12 cellular contexts compared by ENCODE assay signal in the genomic region with DNA sequence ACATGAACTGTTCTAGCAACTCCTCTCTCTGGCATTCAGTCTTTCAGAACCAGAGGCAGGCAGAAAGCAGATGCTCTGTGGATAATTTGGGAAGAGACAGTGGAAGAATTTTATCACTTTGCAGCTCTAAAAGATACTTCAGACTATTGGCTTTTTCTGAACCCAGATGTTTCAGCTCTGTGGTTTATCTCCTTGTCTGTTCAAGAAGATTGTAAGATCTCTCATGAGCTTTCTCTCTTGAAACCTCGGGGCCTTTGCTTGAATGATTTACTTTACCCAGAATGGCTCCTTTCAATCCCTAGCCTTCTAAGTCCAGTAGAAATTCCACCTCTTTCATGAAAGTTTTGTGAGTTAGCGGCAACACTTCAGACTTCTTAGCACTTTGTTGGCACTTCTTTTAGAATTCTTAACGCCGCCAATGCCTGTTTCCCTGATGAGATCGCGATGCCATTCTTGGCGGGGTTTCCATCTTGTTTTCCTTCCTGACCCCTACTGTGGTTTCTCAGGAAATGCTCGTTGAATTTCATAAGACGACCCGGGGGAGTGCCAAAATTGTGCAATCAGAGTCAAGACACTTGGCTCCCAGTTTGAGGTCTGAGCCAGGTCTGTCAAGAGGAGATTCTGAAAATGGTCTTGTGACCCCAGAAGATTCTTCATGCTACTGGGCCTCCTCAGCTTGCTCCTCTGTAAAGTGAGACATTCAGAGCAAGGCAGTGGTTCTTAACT.
A peak's percentile ranks its signal among the peaks of the same experiment; 100 is the strongest.
DNase-seq lines count a peak whose midpoint lies in the region; ATAC-seq and TF ChIP-seq lines count a peak whose summit lies in the region.
"Had no signal": no experiment of that assay in that cellular context is flagged by ENCODE, and none has a peak within 500 bp of the region (broad histone marks: within the 10 kb centered on the region; RNA-seq: fewer than 3 reads in every experiment).

No MANE protein-coding gene starts in this region.

- H3K9ac ChIP-seq in neuronal stem cell (ENCODE audit: low read depth, low read length, poor library complexity): no peak overlapping the region

- H2BK5ac ChIP-seq in neuronal stem cell (ENCODE audit: low read length): no peak overlapping the region

- peak overlapping the region; percentile 43 to 85 for H3K27ac ChIP-seq in breast epithelium
- H3K27ac ChIP-seq in lower lobe of right lung: peak overlapping the region; percentile 37
- H3K27ac ChIP-seq in upper lobe of left lung: peak overlapping the region in 3 of 4 donors; percentile 23 to 56 (median 33)
- no peak overlapping the region for H3K27ac ChIP-seq in neuronal stem cell (replicated peaks; ENCODE audit: low read length)

- DNase-seq in MG63 (peak; percentile 48), breast epithelium (ENCODE audit: low spot score in 2 of 2) (peak; percentile 54 to 65), lower lobe of right lung (peak; percentile 50), upper lobe of left lung (peak in 1 of 2 donors; percentile 47), RPMI8226 (no peak), NCI-H2196 (lab: John Stamatoyannopoulos, UW; ENCODE audit: unreplicated experiment) (no peak), neuronal stem cell (ENCODE audit: low spot score) (no peak)
- no peak for DNase-seq in activated effector memory CD4-positive, alpha-beta T cell treated with anti-CD3 and anti-CD28 coated beads, Interleukin-2, amount 50 U/mL, for 16 hours
- DNase-seq: activated naive CD4-positive, alpha-beta T cell; endodermal cell; kidney glomerular epithelial cell had no signal

- no peak overlapping the region for H3K4me2 ChIP-seq in neuronal stem cell (ENCODE audit: insufficient read depth, low read length, poor library complexity, severe bottlenecking)

- no peak overlapping the region for H2AK5ac ChIP-seq in neuronal stem cell (ENCODE audit: low read depth, low read length)

- no peak overlapping the region for H2BK12ac ChIP-seq in neuronal stem cell (ENCODE audit: low read length)

- TF ChIP-seq CTCF in breast epithelium (IDR thresholded peaks at IDR 0.05) (no peak), lower lobe of right lung (IDR thresholded peaks at IDR 0.05) (no peak), upper lobe of left lung (IDR thresholded peaks at IDR 0.05) (no peak)

- H3K27me3 ChIP-seq in MG63: no peaks in the 10 kb centered on the region
- no peaks in the 10 kb centered on the region for H3K27me3 ChIP-seq in breast epithelium
- H3K27me3 ChIP-seq in lower lobe of right lung (ENCODE audit: low read depth): no peaks in the 10 kb centered on the region
- no peaks in the 10 kb centered on the region for H3K27me3 ChIP-seq in upper lobe of left lung
- no peaks in the 10 kb centered on the region for H3K27me3 ChIP-seq in neuronal stem cell (ENCODE audit: control insufficient read depth in 3 of 3, insufficient read depth in 3 of 3, low read depth in 1 of 3, low read length in 3 of 3)

- no peak overlapping the region for H3K18ac ChIP-seq in neuronal stem cell (ENCODE audit: low read length)

- H3K9me3 ChIP-seq in MG63 (peaks cover 5% of the 10 kb centered on the region), breast epithelium (no peaks in the 10 kb centered on the region), lower lobe of right lung (no peaks in the 10 kb centered on the region), upper lobe of left lung (no peaks in the 10 kb centered on the region), neuronal stem cell (replicated peaks in 1 of 2; ENCODE audit: control insufficient read depth in 2 of 2, insufficient read depth in 1 of 2, low read depth in 1 of 2, low read length in 2 of 2) (peaks cover 0 to 4% of the 10 kb centered on the region in 2 donors)

- 34 to 36% methylated on average over 10 of the region's 10 CpGs for WGBS in upper lobe of left lung, 2 donors
- WGBS in neuronal stem cell (ENCODE audit: extremely low coverage in 2 of 2, insufficient read length in 2 of 2, insufficient replicate concordance in 1 of 2), 2 donors: no CpG with 5 or more reads among the region's 10 CpGs

- ATAC-seq in lower lobe of right lung: peak; percentile 57 to 62
- ATAC-seq in upper lobe of left lung (ENCODE audit: low FRiP score in 2 of 2): peak in 1 of 2 donors; percentile 74
- ATAC-seq: activated CD4-positive, CD25-positive, alpha-beta regulatory T cell treated with anti-CD3 and anti-CD28 coated beads, Interleukin-2, amount 50 U/mL, for 24 hours had no signal

- no peaks in the 10 kb centered on the region for H3K79me1 ChIP-seq in neuronal stem cell (ENCODE audit: low read depth, low read length)

- no peak overlapping the region for H3K23ac ChIP-seq in neuronal stem cell (ENCODE audit: low read depth, low read length, poor library complexity)

- no peak for TF ChIP-seq EP300 in upper lobe of left lung (IDR thresholded peaks at IDR 0.05)

- no peak overlapping the region for H2AFZ ChIP-seq in neuronal stem cell (ENCODE audit: low read length)

- peaks cover 0 to 8% of the 10 kb centered on the region in 2 donors for H3K4me1 ChIP-seq in breast epithelium
- H3K4me1 ChIP-seq in lower lobe of right lung: peaks cover 23% of the 10 kb centered on the region
- peaks cover 0 to 18% (median 3%) of the 10 kb centered on the region in 4 donors for H3K4me1 ChIP-seq in upper lobe of left lung
- no peaks in the 10 kb centered on the region for H3K4me1 ChIP-seq in neuronal stem cell (ENCODE audit: control insufficient read depth in 2 of 2, insufficient read depth in 1 of 2, low read depth in 1 of 2, low read length in 2 of 2)

- H4K8ac ChIP-seq in neuronal stem cell (ENCODE audit: low read depth, low read length): no peak overlapping the region

- H3K4me3 ChIP-seq in MG63 (no peak overlapping the region), breast epithelium (peak overlapping the region in 1 of 3 donors; percentile 37), lower lobe of right lung (no peak overlapping the region), upper lobe of left lung (no peak overlapping the region), neuronal stem cell (ENCODE audit: low read length in 2 of 2) (no peak overlapping the region)

- no peak overlapping the region for H3K4ac ChIP-seq in neuronal stem cell (ENCODE audit: low read length)

- H4K91ac ChIP-seq in neuronal stem cell (ENCODE audit: low read depth, low read length, poor library complexity): no peak overlapping the region

- no peak overlapping the region for H2BK15ac ChIP-seq in neuronal stem cell (ENCODE audit: low read length)

- H3K14ac ChIP-seq in neuronal stem cell (ENCODE audit: low read length): no peak overlapping the region

- H2BK120ac ChIP-seq in neuronal stem cell (ENCODE audit: low read depth, low read length): no peak overlapping the region

- intact Hi-C loops in breast epithelium (cut with DNase I; ENCODE audit: low total_unique reads): no loop called here
- intact Hi-C loops in lower lobe of right lung (cut with DNase I): no loop called here

- H3K36me3 ChIP-seq in MG63 (no peaks in the 10 kb centered on the region), breast epithelium (no peaks in the 10 kb centered on the region), lower lobe of right lung (no peaks in the 10 kb centered on the region), upper lobe of left lung (no peaks in the 10 kb centered on the region), neuronal stem cell (replicated peaks in 1 of 2; ENCODE audit: control insufficient read depth in 2 of 2, insufficient read depth in 2 of 2, low read length in 2 of 2) (no peaks in the 10 kb centered on the region)

- TF ChIP-seq POLR2A in breast epithelium (IDR thresholded peaks at IDR 0.05): no peak
- no peak for TF ChIP-seq POLR2A in upper lobe of left lung (IDR thresholded peaks at IDR 0.05)

Comparison
In these comparisons a context has a peak if more than half of its experiments do, and no peak if none do; other contexts are left out.
1. DNase-seq: peak in MG63 (single experiment), breast epithelium (2 of 2) and lower lobe of right lung (single experiment); none in RPMI8226 (single experiment), NCI-H2196 (single experiment), neuronal stem cell (single experiment) and activated effector memory CD4-positive, alpha-beta T cell treated with anti-CD3 and anti-CD28 coated beads, Interleukin-2, amount 50 U/mL, for 16 hours (single experiment).